19 cellular contexts compared by ENCODE assay signal in genomic region chr18:68298340-68298739, GRCh38.
DNase-seq lines count a peak whose midpoint lies in the region; ATAC-seq, FAIRE-seq and TF ChIP-seq lines count a peak whose summit lies in the region.
"Had no signal": no experiment of that assay in that cellular context is flagged by ENCODE, and none has a peak within 500 bp of the region (broad histone marks: within the 10 kb centered on the region; RNA-seq: fewer than 3 reads in every experiment).

No MANE protein-coding gene starts in this region.

- peak; percentile 10 for DNase-seq in COR-L47 (lab: John Stamatoyannopoulos, UW)
- peak; percentile 32 for DNase-seq in LHCN-M2 (ENCODE audit: low read depth)
- peak; percentile 4 for DNase-seq in SK-N-SH
- no peak for DNase-seq in frontal cortex (ENCODE audit: low spot score in 2 of 2)
- DNase-seq in GM23338 (ENCODE audit: low spot score) = no peak
- no peak for DNase-seq in activated CD8-positive, alpha-beta memory T cell treated with anti-CD3 and anti-CD28 coated beads, Interleukin-2, amount 50 U/mL, for 4 hours
- DNase-seq: CD4-positive, alpha-beta T cell; Karpas-422; NCI-H2029 treated with DMSO at 0.1 percent for 48 hours; NCI-H226; NCI-H774; SHP77 treated with DMSO at 0.1 percent for 48 hours; SW 1271 had no signal

- WGBS in SK-N-SH (ENCODE audit: low lambda C conversion rate) = 25% methylated on average over 4 of the region's 4 CpGs

- H3K27ac ChIP-seq in SK-N-SH (ENCODE audit: low read depth in 2 of 2, low read length in 1 of 2) = no peak overlapping the region
- peak overlapping the region; percentile 78 for H3K27ac ChIP-seq in neural cell (ENCODE audit: low read length)
- no peak overlapping the region for H3K27ac ChIP-seq in GM23338 (ENCODE audit: low read depth)

- H3K4me3 ChIP-seq in SK-N-SH (ENCODE audit: low read depth in 2 of 2, low read length in 1 of 2) (no peak overlapping the region), neural cell (ENCODE audit: low read length) (peak overlapping the region; percentile 38), GM23338 (no peak overlapping the region)

- no peaks in the 10 kb centered on the region; the same call in 2 of the 3 replicates for H3K9me3 Mint-ChIP-seq in GM23338
- H3K9me3 Mint-ChIP-seq: CD4-positive, alpha-beta T cell had no signal

- no peak overlapping the region for H3K27ac Mint-ChIP-seq in GM23338
- H3K27ac Mint-ChIP-seq: B cell; CD4-positive, alpha-beta T cell had no signal

- no peak for TF ChIP-seq CTCF in SK-N-SH (IDR thresholded peaks at IDR 0.05)
- TF ChIP-seq CTCF in neural cell (IDR thresholded peaks at IDR 0.05; ENCODE audit: poor library complexity, severe bottlenecking) = no peak
- no peak for TF ChIP-seq CTCF in GM23338 (conservative IDR thresholded peaks at IDR 0.05; ENCODE audit: low read depth in 2 of 2)

- no peaks in the 10 kb centered on the region for H3K27me3 ChIP-seq in SK-N-SH (ENCODE audit: insufficient read depth)
- H3K27me3 ChIP-seq in neural cell (ENCODE audit: insufficient read depth, low read depth, low read length) = no peaks in the 10 kb centered on the region
- no peaks in the 10 kb centered on the region for H3K27me3 ChIP-seq in GM23338 (ENCODE audit: insufficient read depth)

- POLR2A ChIA-PET in SK-N-SH (lab: Yijun Ruan, JAX) = no interaction called here

- H3K36me3 ChIP-seq in SK-N-SH (replicated peaks in 1 of 2; ENCODE audit: control insufficient read depth in 1 of 2, insufficient read depth in 2 of 2, low read length in 1 of 2) = no peaks in the 10 kb centered on the region
- no peaks in the 10 kb centered on the region for H3K36me3 ChIP-seq in neural cell (ENCODE audit: insufficient read depth, low read length)
- no peaks in the 10 kb centered on the region; the same call in 1 of the 2 replicates for H3K36me3 ChIP-seq in GM23338 (ENCODE audit: insufficient read depth)

- no peak overlapping the region for H3K4me3 Mint-ChIP-seq in GM23338
- H3K4me3 Mint-ChIP-seq: B cell; CD4-positive, alpha-beta T cell had no signal

- H3F3A ChIP-seq in SK-N-SH (replicated peaks; ENCODE audit: insufficient read depth) (no peaks in the 10 kb centered on the region), neural cell (ENCODE audit: insufficient read depth, low read length, poor library complexity, severe bottlenecking) (peaks cover 9% of the 10 kb centered on the region), GM23338 (replicated peaks; ENCODE audit: low read depth) (no peaks in the 10 kb centered on the region)

- TF ChIP-seq EP300 in SK-N-SH (IDR thresholded peaks at IDR 0.05; ENCODE audit: borderline replicate concordance in 1 of 2, low read depth in 1 of 2, low read length in 1 of 2) (peak in 1 of 2 experiments; percentile 64; a peak in 1 of 4 replicates), neural cell (conservative IDR thresholded peaks at IDR 0.05; ENCODE audit: poor library complexity, severe bottlenecking) (peak; percentile 78)

- CTCF ChIA-PET in SK-N-SH (lab: Yijun Ruan, JAX) = interaction anchor here (1.0 to 1.1 kb wide), 2 partner anchors 23 to 783 kb away, joined by 3 read pairs; no protein-coding TSS in a partner anchor

- H3K9me2 ChIP-seq in SK-N-SH = no peaks in the 10 kb centered on the region
- no peaks in the 10 kb centered on the region for H3K9me2 ChIP-seq in neural cell (ENCODE audit: insufficient read depth, low read length)
- H3K9me2 ChIP-seq in GM23338 (ENCODE audit: insufficient read depth) = no peaks in the 10 kb centered on the region; the same call in 1 of the 2 replicates

- H3K4me1 ChIP-seq in SK-N-SH (ENCODE audit: control insufficient read depth in 1 of 2, insufficient read depth in 2 of 2, low read depth in 1 of 2, low read length in 1 of 2) = peaks cover 0 to 8% of the 10 kb centered on the region in 2 experiments; a peak in 2 of 4 replicates
- no peaks in the 10 kb centered on the region for H3K4me1 ChIP-seq in GM23338 (ENCODE audit: insufficient read depth)

- ATAC-seq in GM18519 (IDR thresholded peaks at IDR 0.05; ENCODE audit: low FRiP score, unreplicated experiment) (no peak), GM23338 (no peak)
- ATAC-seq: HepG2 had no signal

- H2AFZ ChIP-seq in SK-N-SH (ENCODE audit: low read depth) (peak overlapping the region; percentile 29; the same call in 1 of the 2 replicates), neural cell (ENCODE audit: low read depth, low read length) (no peak overlapping the region), GM23338 (no peak overlapping the region)

- no peaks in the 10 kb centered on the region for H4K20me1 ChIP-seq in SK-N-SH (ENCODE audit: insufficient read depth)
- no peaks in the 10 kb centered on the region for H4K20me1 ChIP-seq in neural cell (ENCODE audit: insufficient read depth)
- no peaks in the 10 kb centered on the region for H4K20me1 ChIP-seq in GM23338 (replicated peaks; ENCODE audit: insufficient read depth)

- FAIRE-seq in frontal cortex (lab: Jason Lieb, UNC) = no peak
- FAIRE-seq: H54, HepG2, RCC 7860 had no signal

- H3K36me3 Mint-ChIP-seq in GM23338 (ENCODE audit: low read depth) = no peaks in the 10 kb centered on the region

- H3K79me2 ChIP-seq in SK-N-SH (ENCODE audit: insufficient read depth) = no peaks in the 10 kb centered on the region
- no peaks in the 10 kb centered on the region for H3K79me2 ChIP-seq in neural cell (replicated peaks; ENCODE audit: insufficient read depth, low read length)
- no peaks in the 10 kb centered on the region for H3K79me2 ChIP-seq in GM23338 (replicated peaks; ENCODE audit: insufficient read depth)

- H3K9me3 ChIP-seq in SK-N-SH (no peaks in the 10 kb centered on the region), neural cell (ENCODE audit: low read length) (no peaks in the 10 kb centered on the region)

- H3K9ac ChIP-seq in SK-N-SH (no peak overlapping the region), neural cell (ENCODE audit: low read length) (peak overlapping the region; percentile 41)

- H3K4me1 Mint-ChIP-seq in GM23338 = no peaks in the 10 kb centered on the region
- H3K4me1 Mint-ChIP-seq: B cell had no signal

- no peak overlapping the region for H3K4me2 ChIP-seq in SK-N-SH
- H3K4me2 ChIP-seq in neural cell (ENCODE audit: low read length) = peak overlapping the region; percentile 16
- H3K4me2 ChIP-seq in GM23338 = no peak overlapping the region

- TF ChIP-seq RAD21 in SK-N-SH (IDR thresholded peaks at IDR 0.05; ENCODE audit: low read length) (no peak), neural cell (conservative IDR thresholded peaks at IDR 0.05) (peak; percentile 29)

- no peaks in the 10 kb centered on the region for H3K27me3 Mint-ChIP-seq in GM23338 (ENCODE audit: insufficient read depth, low read depth, poor library complexity)
- H3K27me3 Mint-ChIP-seq: B cell; CD4-positive, alpha-beta T cell had no signal

TF ChIP-seq in SK-N-SH, 30 proteins besides CTCF, POLR2A, EP300 and RAD21 (continues in another document):
- TF ChIP-seq NRF1 (IDR thresholded peaks at IDR 0.05; ENCODE audit: low read depth, low read length) (no peak), USF1 (IDR thresholded peaks at IDR 0.05; ENCODE audit: borderline replicate concordance, low read depth) (no peak), MAX (IDR thresholded peaks at IDR 0.05; ENCODE audit: low read depth) (no peak), RFX5 (IDR thresholded peaks at IDR 0.05; ENCODE audit: low read length) (no peak), FOXJ3 (CRISPR knock-in tag; IDR thresholded peaks at IDR 0.05) (0 out of 2 replicates have a peak, but pooled peaks have one; percentile 14)

TF ChIP-seq in GM23338, 12 proteins besides CTCF, POLR2A, EP300 and RAD21 (continues in another document):
- no peak for TF ChIP-seq NANOG (IDR thresholded peaks at IDR 0.05; ENCODE audit: borderline replicate concordance)

Comparison
In these comparisons a context has a peak if more than half of its experiments do, and no peak if none do; other contexts are left out.
1. DNase-seq: peak in COR-L47 (single experiment), LHCN-M2 (single experiment) and SK-N-SH (single experiment); none in frontal cortex (0 of 2), GM23338 (single experiment) and activated CD8-positive, alpha-beta memory T cell treated with anti-CD3 and anti-CD28 coated beads, Interleukin-2, amount 50 U/mL, for 4 hours (single experiment).